Comparison of ENCODE assay signal across 17 cellular contexts in genomic region chr1:228365321-228366061, GRCh38. TPM values are rescaled to one million over a fixed set of nuclear protein-coding genes. Genes with fewer than 3 reads are reported as not detected.
"Had no signal": no experiment of that assay in that cellular context is flagged by ENCODE, and none has a peak within 500 bp of the region (broad histone marks: within the 10 kb centered on the region; RNA-seq: fewer than 3 reads in every experiment).

No MANE protein-coding gene starts in this region.

- H3K27me3 ChIP-seq: hepatocyte, neutrophil had no signal

- H3K36me3 ChIP-seq: gastroesophageal sphincter, neutrophil, prostate gland, stomach had no signal

- H3K4me1 ChIP-seq: gastroesophageal sphincter, prostate gland, stomach had no signal

- H2AFZ ChIP-seq: hepatocyte had no signal

- H3K9me3 ChIP-seq: gastroesophageal sphincter, neutrophil, prostate gland, stomach had no signal

- H3K4me3 ChIP-seq: coronary artery, gastroesophageal sphincter, hepatocyte, prostate gland, stomach had no signal

- H3K79me2 ChIP-seq: hepatocyte had no signal

- H3K27ac ChIP-seq: coronary artery, epithelial cell of prostate, gastroesophageal sphincter, hepatocyte, neutrophil, prostate gland, stomach had no signal

- ATAC-seq: gastroesophageal sphincter; naive thymus-derived CD4-positive, alpha-beta T cell; T-helper 17 cell had no signal

- H3K4me2 ChIP-seq: hepatocyte had no signal

- DNase-seq: activated CD4-positive, alpha-beta T cell treated with anti-CD3 and anti-CD28 coated beads, Interleukin-2, amount 50 U/mL, for 1 hour; activated CD4-positive, CD25-positive, alpha-beta regulatory T cell; activated gamma-delta T cell; activated naive CD8-positive, alpha-beta T cell treated with anti-CD3 and anti-CD28 coated beads for 36 hours; effector memory CD4-positive, alpha-beta T cell; mammary epithelial cell; naive thymus-derived CD4-positive, alpha-beta T cell; stimulated activated CD4-positive, alpha-beta T cell treated with anti-CD3 and anti-CD28 coated beads, Interleukin-4, amount 100 ng/mL, for 24 hours; stomach had no signal

RNA-seq across cellular contexts. Expression of gene TRIM17, which starts 51.2 kb away (rescaled TPM):
- total RNA-seq: gastroesophageal sphincter had no signal
- polyA plus RNA-seq: aorta had no signal
